8 cellular contexts compared by ENCODE assay signal in genomic region chr1:54887665-54888071, GRCh38. TPM values are rescaled to one million over a fixed set of nuclear protein-coding genes. Genes with fewer than 3 reads are reported as not detected.
DNase-seq lines count a peak whose midpoint lies in the region; ATAC-seq and TF ChIP-seq lines count a peak whose summit lies in the region.

No MANE protein-coding gene starts in this region.

- H2BK120ac ChIP-seq in IMR-90 (ENCODE audit: low read depth, low read length): peak overlapping the region; percentile 26; the same call in 1 of the 2 replicates

- WGBS in IMR-90 (ENCODE audit: extremely low coverage in 2 of 2, insufficient read length in 1 of 2), 2 experiments: 0% methylated on average over 2 of the region's 8 CpGs; no CpG with 5 or more reads in 1 of the 2 experiments
- 36 to 37% (median 36%) methylated on average over 8 of the region's 8 CpGs for WGBS in heart left ventricle, 4 donors

- H3K4me2 ChIP-seq in IMR-90 (ENCODE audit: low read depth, low read length): peak overlapping the region; percentile 81

- POLR2A ChIA-PET in CD8-positive, alpha-beta memory T cell (lab: Charles Lee): interaction anchor here (1.1 kb wide), 1 partner anchor 86 kb away, joined by 3 read pairs; no protein-coding TSS in a partner anchor
- POLR2A ChIA-PET in IMR-90 (lab: Charles Lee; ENCODE audit: unreplicated experiment): no interaction called here
- POLR2A ChIA-PET in activated CD4-positive, alpha-beta memory T cell treated with anti-CD3 and anti-CD28 coated beads, Interleukin-2, amount 10 ng/mL, durations not matched to agents 7 days and 5 days (lab: Charles Lee): interaction anchor here (0.8 to 1.8 kb wide), 2 partner anchors 41 to 327 kb away, joined by 3 to 8 read pairs; partner anchors contain the start of gene USP24

- H3K27ac ChIP-seq in CD8-positive, alpha-beta memory T cell (ENCODE audit: low read depth, low read length): peak overlapping the region; percentile 45
- H3K27ac ChIP-seq in IMR-90 (ENCODE audit: insufficient read depth, low read length) (no peak overlapping the region), heart left ventricle (peak overlapping the region in 6 of 12 donors; percentile 22 to 74 (median 54))

- H2BK5ac ChIP-seq in IMR-90 (ENCODE audit: low read depth, low read length, poor library complexity, severe bottlenecking): no peak overlapping the region

- H3K4me1 Mint-ChIP-seq in CD8-positive, alpha-beta memory T cell: peaks cover 22 to 32% (median 27%) of the 10 kb centered on the region in 3 donors
- H3K4me1 Mint-ChIP-seq in activated CD4-positive, alpha-beta memory T cell treated with anti-CD3 and anti-CD28 coated beads, Interleukin-2, amount 10 ng/mL, durations not matched to agents 7 days and 5 days: peaks cover 46% of the 10 kb centered on the region

- peak overlapping the region; percentile 79 for H2AK9ac ChIP-seq in IMR-90 (replicated peaks; ENCODE audit: low read depth, low read length, poor library complexity)

- H2BK15ac ChIP-seq in IMR-90 (ENCODE audit: low read depth, low read length): no peak overlapping the region; the same call in 2 of the 3 replicates

- H3K27ac Mint-ChIP-seq in CD8-positive, alpha-beta memory T cell: peak overlapping the region in 2 of 8 donors; percentile 31 to 48
- H3K27ac Mint-ChIP-seq in activated CD4-positive, alpha-beta memory T cell treated with anti-CD3 and anti-CD28 coated beads, Interleukin-2, amount 10 ng/mL, durations not matched to agents 7 days and 5 days: no peak overlapping the region

- no peak for DNase-seq in CD8-positive, alpha-beta memory T cell
- DNase-seq in IMR-90 (no peak), heart left ventricle (no peak), pons (ENCODE audit: low spot score) (peak; percentile 70), AG08396 (ENCODE audit: low spot score) (no peak)
- no peak for DNase-seq in activated CD4-positive, alpha-beta memory T cell treated with anti-CD3 and anti-CD28 coated beads, Interleukin-2, amount 10 ng/mL, durations not matched to agents 7 days and 5 days
- DNase-seq in activated CD4-positive, alpha-beta T cell treated with anti-CD3 and anti-CD28 coated beads for 48 hours: no peak

- TF ChIP-seq CTCF in IMR-90 (conservative IDR thresholded peaks at IDR 0.05; ENCODE audit: low read depth, low read length): no peak
- TF ChIP-seq CTCF in heart left ventricle (IDR thresholded peaks at IDR 0.05): no peak

- 0 out of 2 replicates have a peak, but pooled peaks cover 5% of the 10 kb centered on the region for H3K9me1 ChIP-seq in IMR-90 (ENCODE audit: insufficient read depth, low read length)

- H3K18ac ChIP-seq in IMR-90 (ENCODE audit: low read depth, low read length): no peak overlapping the region

- TF ChIP-seq RAD21 in IMR-90 (IDR thresholded peaks at IDR 0.05; ENCODE audit: low read length): no peak

- H3K4me1 ChIP-seq in CD8-positive, alpha-beta memory T cell (ENCODE audit: insufficient read depth, low read length): peaks cover 12% of the 10 kb centered on the region
- H3K4me1 ChIP-seq in IMR-90 (ENCODE audit: control insufficient read depth, insufficient read depth, low read length) (peaks cover 18% of the 10 kb centered on the region), heart left ventricle (peaks cover 0 to 33% (median 9%) of the 10 kb centered on the region in 12 donors)

- peaks cover 0 to 3% (median 0%) of the 10 kb centered on the region in 3 donors for H3K36me3 Mint-ChIP-seq in CD8-positive, alpha-beta memory T cell
- H3K36me3 Mint-ChIP-seq in activated CD4-positive, alpha-beta memory T cell treated with anti-CD3 and anti-CD28 coated beads, Interleukin-2, amount 10 ng/mL, durations not matched to agents 7 days and 5 days (ENCODE audit: low read depth): peaks cover 31% of the 10 kb centered on the region

- peak overlapping the region; percentile 52; the same call in 1 of the 2 replicates for H3K4ac ChIP-seq in IMR-90 (ENCODE audit: low read depth, low read length)

- intact Hi-C loops in IMR-90 (cut with micrococcal nuclease): no loop called here
- intact Hi-C loops in heart left ventricle (cut with DNase I): loop anchor here in 5 of 10 donors (5.0 kb wide), 3 partner anchors 40 to 60 kb away; no protein-coding TSS in a partner anchor

- H2AFZ ChIP-seq in IMR-90 (replicated peaks; ENCODE audit: low read length, poor library complexity): peak overlapping the region; percentile 96

- no peak overlapping the region for H3K9ac ChIP-seq in IMR-90 (ENCODE audit: low read depth, low read length)

- no TSS peak for BruUV-seq in IMR-90 (replicated peaks; lab: Mats Ljungman, UMichigan)

- peaks cover 14 to 22% of the 10 kb centered on the region in 2 donors for H3K27me3 Mint-ChIP-seq in CD8-positive, alpha-beta memory T cell
- H3K27me3 Mint-ChIP-seq in activated CD4-positive, alpha-beta memory T cell treated with anti-CD3 and anti-CD28 coated beads, Interleukin-2, amount 10 ng/mL, durations not matched to agents 7 days and 5 days: peaks cover 24% of the 10 kb centered on the region

- H3K14ac ChIP-seq in IMR-90 (replicated peaks; ENCODE audit: low read depth, low read length): no peak overlapping the region

- peak overlapping the region; percentile 58 to 94 (median 76) for H3K4me3 Mint-ChIP-seq in CD8-positive, alpha-beta memory T cell
- peak overlapping the region; percentile 88 for H3K4me3 Mint-ChIP-seq in activated CD4-positive, alpha-beta memory T cell treated with anti-CD3 and anti-CD28 coated beads, Interleukin-2, amount 10 ng/mL, durations not matched to agents 7 days and 5 days

- CTCF ChIA-PET in CD8-positive, alpha-beta memory T cell (lab: Charles Lee): interaction anchor here (0.9 to 1.1 kb wide), 2 partner anchors 9 to 17 kb away, joined by 3 read pairs; no protein-coding TSS in a partner anchor
- CTCF ChIA-PET in IMR-90 (lab: Yijun Ruan, JAX): interaction anchor here (0.6 to 1.3 kb wide), 3 partner anchors 17 to 1139 kb away, joined by 3 to 5 read pairs (median 3); no protein-coding TSS in a partner anchor
- CTCF ChIA-PET in activated CD4-positive, alpha-beta memory T cell treated with anti-CD3 and anti-CD28 coated beads, Interleukin-2, amount 10 ng/mL, durations not matched to agents 7 days and 5 days (lab: Charles Lee): interaction anchor here (1.0 to 4.0 kb wide), 6 partner anchors 9 to 108 kb away, joined by 3 to 19 read pairs (median 4); no protein-coding TSS in a partner anchor

- H3K79me1 ChIP-seq in IMR-90 (ENCODE audit: low read depth in 1 of 2, low read length in 2 of 2): peaks cover 14 to 32% of the 10 kb centered on the region in 2 experiments

- in situ Hi-C loops in IMR-90 (cut with MboI; ENCODE audit: low sequenced_read_pairs): no loop called here

- H3K9me3 Mint-ChIP-seq in CD8-positive, alpha-beta memory T cell: peaks cover 0 to 2% (median 0%) of the 10 kb centered on the region in 5 donors
- no peaks in the 10 kb centered on the region for H3K9me3 Mint-ChIP-seq in activated CD4-positive, alpha-beta memory T cell treated with anti-CD3 and anti-CD28 coated beads, Interleukin-2, amount 10 ng/mL, durations not matched to agents 7 days and 5 days

- H3K27me3 ChIP-seq in CD8-positive, alpha-beta memory T cell (ENCODE audit: insufficient read depth, low read length, poor library complexity, severe bottlenecking): no peaks in the 10 kb centered on the region
- no peaks in the 10 kb centered on the region; the same call in 1 of the 2 replicates for H3K27me3 ChIP-seq in IMR-90 (ENCODE audit: control insufficient read depth, insufficient read depth, low read length)
- H3K27me3 ChIP-seq in heart left ventricle: peaks cover 0 to 7% (median 0%) of the 10 kb centered on the region in 9 donors

- no peak overlapping the region for H4K91ac ChIP-seq in IMR-90 (ENCODE audit: insufficient read depth, low read depth, low read length)

- no peaks in the 10 kb centered on the region for H3K9me3 ChIP-seq in CD8-positive, alpha-beta memory T cell (ENCODE audit: low read length)
- H3K9me3 ChIP-seq in IMR-90 (ENCODE audit: control insufficient read depth, insufficient read depth, low read length) (no peaks in the 10 kb centered on the region), heart left ventricle (no peaks in the 10 kb centered on the region)

- H3K56ac ChIP-seq in IMR-90 (ENCODE audit: extremely low read depth, insufficient read depth, low read length): no peak overlapping the region

- dilution Hi-C loops in IMR-90 (cut with HindIII; ENCODE audit: low sequenced_read_pairs, unreplicated experiment): no loop called here

- H3K4me3 ChIP-seq in CD8-positive, alpha-beta memory T cell (ENCODE audit: low read length): peak overlapping the region; percentile 48
- H3K4me3 ChIP-seq in IMR-90 (ENCODE audit: insufficient read depth, low read depth, low read length) (peak overlapping the region; percentile 69), heart left ventricle (peak overlapping the region; percentile 59 to 95 (median 78))

- no peak overlapping the region for H2BK20ac ChIP-seq in IMR-90 (ENCODE audit: low read depth, low read length)

- TF ChIP-seq POLR2A in IMR-90 (IDR thresholded peaks at IDR 0.05; ENCODE audit: low read depth, low read length) (no peak), heart left ventricle (IDR thresholded peaks at IDR 0.05) (no peak)

- no peak overlapping the region for H2AK5ac ChIP-seq in IMR-90 (ENCODE audit: low read depth, low read length)

- no peak overlapping the region for H3K23ac ChIP-seq in IMR-90 (ENCODE audit: low read depth, low read length)

- H4K5ac ChIP-seq in IMR-90 (ENCODE audit: low read depth, low read length): no peak overlapping the region

- H4K20me1 ChIP-seq in IMR-90 (ENCODE audit: insufficient read depth, low read length): no peaks in the 10 kb centered on the region; the same call in 1 of the 2 replicates

- no peaks in the 10 kb centered on the region for H3K36me3 ChIP-seq in CD8-positive, alpha-beta memory T cell (ENCODE audit: insufficient read depth, low read length)
- H3K36me3 ChIP-seq in IMR-90 (ENCODE audit: control insufficient read depth, insufficient read depth, low read length) (peaks cover 1% of the 10 kb centered on the region; the same call in 1 of the 2 replicates), heart left ventricle (no peaks in the 10 kb centered on the region)

- ATAC-seq in IMR-90 (ENCODE audit: low read depth) (no peak), heart left ventricle (peak in 3 of 4 donors; percentile 8 to 50 (median 25)), HG02840 (IDR thresholded peaks at IDR 0.05; ENCODE audit: low FRiP score, unreplicated experiment) (no peak)

- peak overlapping the region in 1 of 2 experiments; percentile 48; a peak in 1 of 4 replicates for H4K8ac ChIP-seq in IMR-90 (ENCODE audit: low read depth in 2 of 2, low read length in 2 of 2)

TF ChIP-seq in IMR-90, 13 proteins besides CTCF, POLR2A, EP300 and RAD21 (continues in another document):
- no peak for TF ChIP-seq MAFK (IDR thresholded peaks at IDR 0.05; ENCODE audit: low read depth, low read length)

RNA-seq across cellular contexts. Expression of gene DHCR24, which starts 0.7 kb away (rescaled TPM):
- 10 to 100 TPM; 54.6 to 59.8 TPM for total RNA-seq in CD8-positive, alpha-beta memory T cell
- 2.6 TPM for polyA plus RNA-seq in CD8-positive, alpha-beta memory T cell
- total RNA-seq in IMR-90 (2012; rRNA removed) (194 and 206 TPM in 2 replicates), heart left ventricle (10 to 100 TPM; 13.8 to 91.4 (median 25.4) TPM)
- polyA plus RNA-seq in IMR-90 (2012; rRNA removed) (117 and 130 TPM in 2 replicates), heart left ventricle (100 to 1,000 TPM in 1 of 2 donors, 1 to 10 TPM in 1; 5.3 to 109 TPM)
- polyA plus RNA-seq in IMR-90 (2012; cell fraction: cytosol; rRNA removed): 71.2 and 131 TPM in 2 replicates
- polyA plus RNA-seq in IMR-90 (2012; cell fraction: nucleus; rRNA removed; ENCODE audit: low replicate concordance): 33.9 and 115 TPM in 2 replicates
- total RNA-seq in activated CD4-positive, alpha-beta memory T cell treated with anti-CD3 and anti-CD28 coated beads, Interleukin-2, amount 10 ng/mL, durations not matched to agents 7 days and 5 days: 100 to 1,000 TPM; 114 to 115 TPM

Comparison
In these comparisons a context has a peak if more than half of its experiments do, and no peak if none do; other contexts are left out.
1. ATAC-seq: peak in heart left ventricle (3 of 4); none in IMR-90 (single experiment) and HG02840 (single experiment).
2. Peak in every context shown above with its lines, with median percentiles within 50 percentile points of each other: H3K4me3 ChIP-seq.